In genomic region chr5:16725575-16725974, GRCh38 we compare ENCODE assay signal across 24 cellular contexts.
"Had no signal": no experiment of that assay in that cellular context is flagged by ENCODE, and none has a peak within 500 bp of the region (broad histone marks: within the 10 kb centered on the region; RNA-seq: fewer than 3 reads in every experiment).

No MANE protein-coding gene starts in this region.

- H3K27me3 ChIP-seq: dorsolateral prefrontal cortex, esophagus muscularis mucosa, gastrocnemius medialis, heart right ventricle, left lung had no signal

- FAIRE-seq: colon, islet of Langerhans, keratinocyte had no signal

- H3K9me3 ChIP-seq: gastrocnemius medialis, left lung, lower lobe of right lung, mucosa of descending colon had no signal

- H3K27ac ChIP-seq: coronary artery, esophagus muscularis mucosa, gastrocnemius medialis, left lung, lower lobe of right lung had no signal

- ATAC-seq: left lung; left ventricle myocardium superior; lower lobe of right lung; mucosa of descending colon; naive thymus-derived CD8-positive, alpha-beta T cell had no signal

- H3K4me3 ChIP-seq: coronary artery, dorsolateral prefrontal cortex, esophagus muscularis mucosa, gastrocnemius medialis, heart right ventricle, left lung, lower lobe of right lung, mucosa of descending colon had no signal

- H3K4me3 Mint-ChIP-seq: mesothelial cell of epicardium; naive B cell; naive thymus-derived CD8-positive, alpha-beta T cell had no signal

- H3K27ac Mint-ChIP-seq: mesothelial cell of epicardium, naive B cell had no signal

- H3K36me3 ChIP-seq: esophagus muscularis mucosa, gastrocnemius medialis, heart right ventricle, left lung, lower lobe of right lung had no signal

- DNase-seq: dermis blood vessel endothelial cell; dorsolateral prefrontal cortex; effector CD4-positive, alpha-beta T cell; effector memory CD4-positive, alpha-beta T cell; foreskin melanocyte; gastrocnemius medialis; glutamatergic neuron; head of caudate nucleus; heart right ventricle; hippocampal formation; left cardiac atrium; left lung; left ventricle myocardium superior; lower lobe of right lung; mesenchymal stem cell; mucosa of descending colon; naive B cell; naive thymus-derived CD8-positive, alpha-beta T cell had no signal
